In genomic region chr1:33036051-33036525, GRCh38 we compare ENCODE assay signal across 7 cellular contexts.
DNase-seq lines count a peak whose midpoint lies in the region; ATAC-seq and TF ChIP-seq lines count a peak whose summit lies in the region.

No MANE protein-coding gene starts in this region.

- H3K36me3 ChIP-seq in stomach smooth muscle (ENCODE audit: control insufficient read depth in 2 of 2, insufficient read depth in 2 of 2, low read length in 2 of 2): peaks cover 0 to 6% of the 10 kb centered on the region in 2 donors

- no peaks in the 10 kb centered on the region for H3K27me3 ChIP-seq in stomach smooth muscle (ENCODE audit: control insufficient read depth in 1 of 2, insufficient read depth in 2 of 2, low read length in 2 of 2)

- H3K4me3 ChIP-seq in astrocyte of the spinal cord (ENCODE audit: low read depth, low read length) (peak overlapping the region; percentile 88), stomach smooth muscle (ENCODE audit: low read length in 2 of 2) (peak overlapping the region; percentile 93 to 98)

- H3K27ac ChIP-seq in stomach smooth muscle (ENCODE audit: low read length): peak overlapping the region; percentile 66

- ATAC-seq in GM19455 (IDR thresholded peaks at IDR 0.05; ENCODE audit: unreplicated experiment): peak; percentile 7

- intact Hi-C loops in head of caudate nucleus (cut with DNase I): loop anchor here (5.0 to 10.0 kb wide), 2 partner anchors 49 to 64 kb away; partner anchors contain the start of gene AZIN2

- in situ Hi-C loops in astrocyte of the spinal cord (cut with HindIII; ENCODE audit: low sequenced_read_pairs): no loop called here

- H3K4me1 ChIP-seq in stomach smooth muscle (ENCODE audit: control insufficient read depth, insufficient read depth, low read length): peaks cover 11% of the 10 kb centered on the region

- H3K9me3 ChIP-seq in stomach smooth muscle (ENCODE audit: control insufficient read depth in 2 of 2, low read length in 2 of 2): no peaks in the 10 kb centered on the region

- TF ChIP-seq CTCF in astrocyte of the spinal cord (IDR thresholded peaks at IDR 0.05; ENCODE audit: low read depth, low read length): no peak

- H3K9ac ChIP-seq in stomach smooth muscle (ENCODE audit: low read length in 2 of 2): peak overlapping the region; percentile 93

- DNase-seq in NAMALWA (ENCODE audit: low spot score) (peak; percentile 56), astrocyte of the spinal cord (ENCODE audit: low read depth, low spot score) (no peak), kidney glomerular epithelial cell (lab: John Stamatoyannopoulos, UW) (peak; percentile 47), head of caudate nucleus (no peak), Ammon's horn (ENCODE audit: low spot score) (no peak)

Comparison
In these comparisons a context has a peak if more than half of its experiments do, and no peak if none do; other contexts are left out.
1. DNase-seq: peak in NAMALWA (single experiment) and kidney glomerular epithelial cell (single experiment); none in astrocyte of the spinal cord (single experiment), head of caudate nucleus (0 of 42) and Ammon's horn (single experiment).